In genomic region chr21:41488080-41488479, GRCh38 we compare ENCODE assay signal across 24 cellular contexts. TPM values are rescaled to one million over a fixed set of nuclear protein-coding genes. Genes with fewer than 3 reads are reported as not detected.
DNase-seq lines count a peak whose midpoint lies in the region; ATAC-seq and TF ChIP-seq lines count a peak whose summit lies in the region.
"Had no signal": no experiment of that assay in that cellular context is flagged by ENCODE, and none has a peak within 500 bp of the region (broad histone marks: within the 10 kb centered on the region; RNA-seq: fewer than 3 reads in every experiment).

No MANE protein-coding gene starts in this region.

- H2BK5ac ChIP-seq in neuronal stem cell (ENCODE audit: low read length) = peak overlapping the region; percentile 60

- no peak overlapping the region for H3K4me3 Mint-ChIP-seq in activated CD8-positive, alpha-beta T cell treated with anti-CD3 and anti-CD28 coated beads for 36 hours
- no peak overlapping the region for H3K4me3 Mint-ChIP-seq in activated CD8-positive, alpha-beta T cell treated with anti-CD3 and anti-CD28 coated beads, Interleukin-2, amount 10 ng/mL, durations not matched to agents 7 days and 5 days
- H3K4me3 Mint-ChIP-seq in activated T-helper 17 cell treated with anti-CD3 and anti-CD28 coated beads, Interleukin-2, amount 50 U/mL, for 72 hours = no peak overlapping the region
- H3K4me3 Mint-ChIP-seq: IgD-negative memory B cell had no signal

- H2BK120ac ChIP-seq in neuronal stem cell (ENCODE audit: low read depth, low read length) = no peak overlapping the region

- H3K4me1 ChIP-seq in adrenal gland (replicated peaks in 1 of 2) = no peaks in the 10 kb centered on the region
- no peaks in the 10 kb centered on the region for H3K4me1 ChIP-seq in neuronal stem cell (ENCODE audit: control insufficient read depth in 2 of 2, insufficient read depth in 1 of 2, low read depth in 1 of 2, low read length in 2 of 2)
- H3K4me1 ChIP-seq: HAP-1 had no signal

- ATAC-seq in activated CD8-positive, alpha-beta T cell treated with anti-CD3 and anti-CD28 coated beads for 36 hours = no peak
- ATAC-seq in activated CD8-positive, alpha-beta T cell treated with anti-CD3 and anti-CD28 coated beads, Interleukin-2, amount 10 ng/mL, durations not matched to agents 7 days and 5 days = no peak
- no peak for ATAC-seq in HG02885 (IDR thresholded peaks at IDR 0.05; ENCODE audit: poor library complexity, unreplicated experiment)
- no peak for ATAC-seq in activated T-helper 17 cell treated with anti-CD3 and anti-CD28 coated beads, Interleukin-2, amount 50 U/mL, for 72 hours (replicated peaks)

- no peak overlapping the region for H2AFZ ChIP-seq in neuronal stem cell (ENCODE audit: low read length)

- no peak overlapping the region for H4K91ac ChIP-seq in neuronal stem cell (ENCODE audit: low read depth, low read length, poor library complexity)

- H3K4me2 ChIP-seq in neuronal stem cell (ENCODE audit: insufficient read depth, low read length, poor library complexity, severe bottlenecking) = no peak overlapping the region

- H3K4me1 Mint-ChIP-seq in activated CD8-positive, alpha-beta T cell treated with anti-CD3 and anti-CD28 coated beads for 36 hours (ENCODE audit: low read depth) = no peaks in the 10 kb centered on the region
- peaks cover 4% of the 10 kb centered on the region for H3K4me1 Mint-ChIP-seq in activated CD8-positive, alpha-beta T cell treated with anti-CD3 and anti-CD28 coated beads, Interleukin-2, amount 10 ng/mL, durations not matched to agents 7 days and 5 days (ENCODE audit: low read depth)
- peaks cover under 1% of the 10 kb centered on the region for H3K4me1 Mint-ChIP-seq in activated T-helper 17 cell treated with anti-CD3 and anti-CD28 coated beads, Interleukin-2, amount 50 U/mL, for 72 hours

- no peak overlapping the region for H2AK5ac ChIP-seq in neuronal stem cell (ENCODE audit: low read depth, low read length)

- no peak overlapping the region for H3K27ac Mint-ChIP-seq in activated CD8-positive, alpha-beta T cell treated with anti-CD3 and anti-CD28 coated beads for 36 hours
- no peak overlapping the region for H3K27ac Mint-ChIP-seq in activated CD8-positive, alpha-beta T cell treated with anti-CD3 and anti-CD28 coated beads, Interleukin-2, amount 10 ng/mL, durations not matched to agents 7 days and 5 days
- H3K27ac Mint-ChIP-seq in activated T-helper 17 cell treated with anti-CD3 and anti-CD28 coated beads, Interleukin-2, amount 50 U/mL, for 72 hours = no peak overlapping the region
- H3K27ac Mint-ChIP-seq: IgD-negative memory B cell had no signal

- H3K9ac ChIP-seq in neuronal stem cell (ENCODE audit: low read depth, low read length, poor library complexity) = no peak overlapping the region

- no peak overlapping the region for H3K14ac ChIP-seq in neuronal stem cell (ENCODE audit: low read length)

- peak; percentile 23 for DNase-seq in activated CD8-positive, alpha-beta T cell treated with anti-CD3 and anti-CD28 coated beads for 36 hours
- DNase-seq in activated CD8-positive, alpha-beta T cell treated with anti-CD3 and anti-CD28 coated beads, Interleukin-2, amount 10 ng/mL, durations not matched to agents 7 days and 5 days = no peak
- peak in 5 of 7 donors; percentile 13 to 49 (median 22) for DNase-seq in adrenal gland
- DNase-seq in neuronal stem cell (ENCODE audit: low spot score) = no peak
- no peak for DNase-seq in stimulated activated CD4-positive, alpha-beta T cell treated with anti-CD3 and anti-CD28 coated beads, Interleukin-2, amount 100 ng/mL, for 48 hours
- no peak for DNase-seq in NCI-H1105 treated with DMSO at 0.1 percent for 48 hours (lab: John Stamatoyannopoulos, UW)
- DNase-seq: 8988T; COR-L47; DMS 273 treated with DMSO at 0.1 percent for 48 hours; GF-D8; NCI-H1105; NCI-H1694; NCI-H510A; NCI-H748 treated with DMSO at 0.1 percent for 48 hours; NK-92 treated with Interleukin-12 subunit alpha and Interleukin-12 subunit beta, amount 100 ng/mL, for 24 hours; SHP77 had no signal

- H3K9me3 ChIP-seq in adrenal gland (replicated peaks in 1 of 3) (no peaks in the 10 kb centered on the region), neuronal stem cell (replicated peaks in 1 of 2; ENCODE audit: control insufficient read depth in 2 of 2, insufficient read depth in 1 of 2, low read depth in 1 of 2, low read length in 2 of 2) (no peaks in the 10 kb centered on the region)
- H3K9me3 ChIP-seq: HAP-1 had no signal

- H3K27me3 Mint-ChIP-seq in activated CD8-positive, alpha-beta T cell treated with anti-CD3 and anti-CD28 coated beads for 36 hours = peaks cover 3% of the 10 kb centered on the region
- H3K27me3 Mint-ChIP-seq in activated CD8-positive, alpha-beta T cell treated with anti-CD3 and anti-CD28 coated beads, Interleukin-2, amount 10 ng/mL, durations not matched to agents 7 days and 5 days (ENCODE audit: low read depth) = peaks cover 7% of the 10 kb centered on the region
- H3K27me3 Mint-ChIP-seq in activated T-helper 17 cell treated with anti-CD3 and anti-CD28 coated beads, Interleukin-2, amount 50 U/mL, for 72 hours = peaks cover 10% of the 10 kb centered on the region

- CTCF ChIA-PET in activated CD8-positive, alpha-beta T cell treated with anti-CD3 and anti-CD28 coated beads for 36 hours (lab: Charles Lee) = interaction anchor here (1.5 kb wide), 1 partner anchor 205 kb away, joined by 3 read pairs; no protein-coding TSS in a partner anchor
- CTCF ChIA-PET in activated CD8-positive, alpha-beta T cell treated with anti-CD3 and anti-CD28 coated beads, Interleukin-2, amount 10 ng/mL, durations not matched to agents 7 days and 5 days (lab: Charles Lee) = no interaction called here

- H3K36me3 ChIP-seq in adrenal gland (replicated peaks in 1 of 2) = no peaks in the 10 kb centered on the region
- no peaks in the 10 kb centered on the region for H3K36me3 ChIP-seq in neuronal stem cell (replicated peaks in 1 of 2; ENCODE audit: control insufficient read depth in 2 of 2, insufficient read depth in 2 of 2, low read length in 2 of 2)
- H3K36me3 ChIP-seq: HAP-1 had no signal

- H2BK12ac ChIP-seq in neuronal stem cell (ENCODE audit: low read length) = no peak overlapping the region

- no peak for TF ChIP-seq POLR2A in adrenal gland (IDR thresholded peaks at IDR 0.05)

- H4K8ac ChIP-seq in neuronal stem cell (ENCODE audit: low read depth, low read length) = peak overlapping the region; percentile 30

- POLR2A ChIA-PET in activated CD8-positive, alpha-beta T cell treated with anti-CD3 and anti-CD28 coated beads for 36 hours (lab: Charles Lee) = no interaction called here
- POLR2A ChIA-PET in activated CD8-positive, alpha-beta T cell treated with anti-CD3 and anti-CD28 coated beads, Interleukin-2, amount 10 ng/mL, durations not matched to agents 7 days and 5 days (lab: Charles Lee) = no interaction called here

- no peak overlapping the region for H3K4ac ChIP-seq in neuronal stem cell (ENCODE audit: low read length)

- TF ChIP-seq CTCF in activated CD8-positive, alpha-beta T cell treated with anti-CD3 and anti-CD28 coated beads for 36 hours (IDR thresholded peaks at IDR 0.05) = no peak
- TF ChIP-seq CTCF in adrenal gland (IDR thresholded peaks at IDR 0.05) = no peak

- H3K9me3 Mint-ChIP-seq in activated CD8-positive, alpha-beta T cell treated with anti-CD3 and anti-CD28 coated beads for 36 hours = no peaks in the 10 kb centered on the region
- no peaks in the 10 kb centered on the region for H3K9me3 Mint-ChIP-seq in activated CD8-positive, alpha-beta T cell treated with anti-CD3 and anti-CD28 coated beads, Interleukin-2, amount 10 ng/mL, durations not matched to agents 7 days and 5 days (ENCODE audit: insufficient read depth)
- H3K9me3 Mint-ChIP-seq in activated T-helper 17 cell treated with anti-CD3 and anti-CD28 coated beads, Interleukin-2, amount 50 U/mL, for 72 hours = no peaks in the 10 kb centered on the region
- H3K9me3 Mint-ChIP-seq: IgD-negative memory B cell had no signal

- intact Hi-C loops in activated CD8-positive, alpha-beta T cell treated with anti-CD3 and anti-CD28 coated beads for 36 hours (cut with micrococcal nuclease) = no loop called here
- intact Hi-C loops in adrenal gland (cut with DNase I) = no loop called here

- H3K36me3 Mint-ChIP-seq in activated CD8-positive, alpha-beta T cell treated with anti-CD3 and anti-CD28 coated beads for 36 hours (ENCODE audit: low read depth) = no peaks in the 10 kb centered on the region
- no peaks in the 10 kb centered on the region for H3K36me3 Mint-ChIP-seq in activated CD8-positive, alpha-beta T cell treated with anti-CD3 and anti-CD28 coated beads, Interleukin-2, amount 10 ng/mL, durations not matched to agents 7 days and 5 days (ENCODE audit: low read depth)
- H3K36me3 Mint-ChIP-seq in activated T-helper 17 cell treated with anti-CD3 and anti-CD28 coated beads, Interleukin-2, amount 50 U/mL, for 72 hours (ENCODE audit: low read depth) = no peaks in the 10 kb centered on the region
- H3K36me3 Mint-ChIP-seq: IgD-negative memory B cell had no signal

- H3K79me1 ChIP-seq in neuronal stem cell (ENCODE audit: low read depth, low read length) = no peaks in the 10 kb centered on the region

- H3K4me3 ChIP-seq in adrenal gland (no peak overlapping the region), neuronal stem cell (ENCODE audit: low read length in 2 of 2) (no peak overlapping the region)
- H3K4me3 ChIP-seq: HAP-1 had no signal

- no peak overlapping the region for H2BK15ac ChIP-seq in neuronal stem cell (ENCODE audit: low read length)

- H3K27me3 ChIP-seq in adrenal gland (no peaks in the 10 kb centered on the region), neuronal stem cell (ENCODE audit: control insufficient read depth in 3 of 3, insufficient read depth in 3 of 3, low read depth in 1 of 3, low read length in 3 of 3) (no peaks in the 10 kb centered on the region)

- H3K23ac ChIP-seq in neuronal stem cell (ENCODE audit: low read depth, low read length, poor library complexity) = peak overlapping the region; percentile 35

- 49 to 67% (median 63%) methylated on average over 14 of the region's 14 CpGs for WGBS in adrenal gland, 4 donors
- no CpG with 5 or more reads among the region's 14 CpGs for WGBS in neuronal stem cell (ENCODE audit: extremely low coverage in 2 of 2, insufficient read length in 2 of 2, insufficient replicate concordance in 1 of 2), 2 donors

- no peak overlapping the region for H3K27ac ChIP-seq in adrenal gland
- H3K27ac ChIP-seq in neuronal stem cell (replicated peaks; ENCODE audit: low read length) = no peak overlapping the region
- H3K27ac ChIP-seq: HL-60 had no signal

- peak overlapping the region; percentile 51 for H3K18ac ChIP-seq in neuronal stem cell (ENCODE audit: low read length)

RNA-seq across cellular contexts. Expression of gene TMPRSS2, which starts 19.9 kb away (rescaled TPM):
- total RNA-seq in activated CD8-positive, alpha-beta T cell treated with anti-CD3 and anti-CD28 coated beads for 36 hours = not detected
- not detected for total RNA-seq in activated CD8-positive, alpha-beta T cell treated with anti-CD3 and anti-CD28 coated beads, Interleukin-2, amount 10 ng/mL, durations not matched to agents 7 days and 5 days
- under 1 TPM in 2 of 8 donors, not detected in 6; 0.43 to 0.61 TPM for total RNA-seq in adrenal gland
- polyA plus RNA-seq in adrenal gland = under 1 TPM in 2 of 3 donors, not detected in 1; 0.16 to 0.17 TPM
- polyA plus RNA-seq in neuronal stem cell (2013, experiment 1 of 2) = 0.07 TPM
- 0.07 TPM for polyA plus RNA-seq in neuronal stem cell (2013, experiment 2 of 2)
- not detected for total RNA-seq in activated T-helper 17 cell treated with anti-CD3 and anti-CD28 coated beads, Interleukin-2, amount 50 U/mL, for 72 hours
- total RNA-seq: LHCN-M2, RPMI7951 had no signal
- polyA plus RNA-seq: AG04450, IgD-negative memory B cell had no signal

Comparison
In these comparisons a context has a peak if more than half of its experiments do, and no peak if none do; other contexts are left out.
1. DNase-seq: peak in activated CD8-positive, alpha-beta T cell treated with anti-CD3 and anti-CD28 coated beads for 36 hours (single experiment) and adrenal gland (5 of 7); none in activated CD8-positive, alpha-beta T cell treated with anti-CD3 and anti-CD28 coated beads, Interleukin-2, amount 10 ng/mL, durations not matched to agents 7 days and 5 days (single experiment), neuronal stem cell (single experiment), stimulated activated CD4-positive, alpha-beta T cell treated with anti-CD3 and anti-CD28 coated beads, Interleukin-2, amount 100 ng/mL, for 48 hours (0 of 2) and NCI-H1105 treated with DMSO at 0.1 percent for 48 hours (single experiment).